10 cellular contexts compared by ENCODE assay signal in genomic region chr18:9066817-9067306, GRCh38. TPM values are rescaled to one million over a fixed set of nuclear protein-coding genes. Genes with fewer than 3 reads are reported as not detected.
A peak's percentile ranks its signal among the peaks of the same experiment; 100 is the strongest.
DNase-seq lines count a peak whose midpoint lies in the region; ATAC-seq and TF ChIP-seq lines count a peak whose summit lies in the region.
"Had no signal": no experiment of that assay in that cellular context is flagged by ENCODE, and none has a peak within 500 bp of the region (broad histone marks: within the 10 kb centered on the region; RNA-seq: fewer than 3 reads in every experiment).

No MANE protein-coding gene starts in this region.

- TF ChIP-seq CTCF in left lung (IDR thresholded peaks at IDR 0.05) = no peak

- no peaks in the 10 kb centered on the region for H3K36me3 ChIP-seq in left lung
- H3K36me3 ChIP-seq: brain microvascular endothelial cell had no signal

- no peaks in the 10 kb centered on the region for H3K36me3 Mint-ChIP-seq in T-helper 2 cell treated with Interferon-gamma antibody and Interleukin-4, amounts not matched to agents 5 μg/mL and 100 μg/mL, for 36 hours (ENCODE audit: low read depth)

- peak; percentile 52 for ATAC-seq in GM21515 (IDR thresholded peaks at IDR 0.05; ENCODE audit: unreplicated experiment)
- peak; percentile 78 for ATAC-seq in HG03196 (IDR thresholded peaks at IDR 0.05; ENCODE audit: unreplicated experiment)
- ATAC-seq in left lung = peak; percentile 39

- H3K9me3 ChIP-seq in left lung = no peaks in the 10 kb centered on the region

- no peak overlapping the region for H3K4me3 ChIP-seq in left lung

- no peaks in the 10 kb centered on the region for H3K9me3 Mint-ChIP-seq in T-helper 2 cell treated with Interferon-gamma antibody and Interleukin-4, amounts not matched to agents 5 μg/mL and 100 μg/mL, for 36 hours

- H3K27me3 Mint-ChIP-seq in T-helper 2 cell treated with Interferon-gamma antibody and Interleukin-4, amounts not matched to agents 5 μg/mL and 100 μg/mL, for 36 hours (ENCODE audit: low read depth) = no peaks in the 10 kb centered on the region

- H3K4me3 Mint-ChIP-seq in T-helper 2 cell treated with Interferon-gamma antibody and Interleukin-4, amounts not matched to agents 5 μg/mL and 100 μg/mL, for 36 hours = no peak overlapping the region

- peaks cover 18% of the 10 kb centered on the region for H3K4me1 Mint-ChIP-seq in T-helper 2 cell treated with Interferon-gamma antibody and Interleukin-4, amounts not matched to agents 5 μg/mL and 100 μg/mL, for 36 hours (ENCODE audit: low read depth)

- H3K27ac Mint-ChIP-seq in T-helper 2 cell treated with Interferon-gamma antibody and Interleukin-4, amounts not matched to agents 5 μg/mL and 100 μg/mL, for 36 hours = peak overlapping the region; percentile 33

- H3K27me3 ChIP-seq in left lung = no peaks in the 10 kb centered on the region
- H3K27me3 ChIP-seq: brain microvascular endothelial cell had no signal

- H3K27ac ChIP-seq in left lung = no peak overlapping the region
- H3K27ac ChIP-seq: brain microvascular endothelial cell had no signal

- peaks cover 0 to 7% of the 10 kb centered on the region in 2 donors for H3K4me1 ChIP-seq in left lung

- no peak for DNase-seq in T-helper 2 cell treated with Interferon-gamma antibody and Interleukin-4, amounts not matched to agents 5 μg/mL and 100 μg/mL, for 36 hours (ENCODE audit: low spot score)
- no peak for DNase-seq in T-helper 2 cell
- DNase-seq in left lung = no peak
- DNase-seq in central memory CD4-positive, alpha-beta T cell = no peak
- DNase-seq in nucleus accumbens (lab: John Stamatoyannopoulos, UW) = no peak
- no peak for DNase-seq in NCI-H1436 treated with DMSO at 0.1 percent for 48 hours (lab: John Stamatoyannopoulos, UW)
- DNase-seq: brain microvascular endothelial cell, H7 had no signal

- intact Hi-C loops in left lung (cut with DNase I) = no loop called here

RNA-seq across cellular contexts. Expression of gene NDUFV2, which starts 35.6 kb away (rescaled TPM):
- 100 to 1,000 TPM; 108 to 138 TPM for total RNA-seq in left lung
